Comparison of ENCODE assay signal across 9 cellular contexts in the genomic region with DNA sequence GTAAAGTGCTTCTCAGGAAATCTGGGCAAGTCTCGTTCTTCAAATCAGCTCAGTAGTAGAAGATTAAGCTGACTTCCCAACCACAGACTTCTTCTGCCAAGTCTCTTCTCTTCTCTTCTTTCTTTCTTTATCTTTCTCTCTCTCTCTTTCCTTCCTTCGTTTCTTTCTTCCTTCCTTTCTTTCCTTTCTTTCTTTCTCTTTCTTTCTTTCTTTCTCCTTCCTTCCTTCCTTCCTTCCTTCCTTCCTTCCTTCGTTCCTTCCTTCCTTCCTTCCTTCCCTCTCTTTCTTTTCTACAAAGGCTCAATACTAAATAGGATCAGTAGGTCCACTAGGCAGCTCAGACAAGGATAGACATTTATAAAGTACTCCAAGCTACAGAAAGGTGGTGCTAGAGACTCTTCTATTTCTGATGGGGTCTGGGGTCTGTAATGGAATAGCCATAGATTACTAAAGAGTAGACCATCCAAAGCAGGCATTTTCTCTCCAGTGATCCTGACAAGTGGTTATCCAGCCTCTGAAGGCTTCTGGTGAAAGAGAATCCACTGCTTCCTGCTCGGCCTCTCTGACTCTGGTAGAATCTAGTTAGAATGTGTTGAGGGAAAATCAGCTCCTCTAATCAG.
DNase-seq lines count a peak whose midpoint lies in the region; ATAC-seq, FAIRE-seq and TF ChIP-seq lines count a peak whose summit lies in the region.
"Had no signal": no experiment of that assay in that cellular context is flagged by ENCODE, and none has a peak within 500 bp of the region (broad histone marks: within the 10 kb centered on the region; RNA-seq: fewer than 3 reads in every experiment).

No MANE protein-coding gene starts in this region.

- CTCF ChIA-PET in Panc1 (lab: Charles Lee), result interaction anchor here (0.9 to 2.4 kb wide), 2 partner anchors 75 to 676 kb away, joined by 3 to 11 read pairs; no protein-coding TSS in a partner anchor

- H3K4me1 ChIP-seq in Panc1 (ENCODE audit: control insufficient read depth, insufficient read depth, low read length), result no peaks in the 10 kb centered on the region

- no peaks in the 10 kb centered on the region for H3K36me3 ChIP-seq in Panc1 (ENCODE audit: control insufficient read depth, insufficient read depth, low read length)

- no TSS peak for BruUV-seq in Panc1 (replicated peaks; lab: Mats Ljungman, UMichigan)

- no peak for FAIRE-seq in D721Med (lab: Jason Lieb, UNC)

- TF ChIP-seq CTCF in D721Med (IDR thresholded peaks at IDR 0.05; ENCODE audit: insufficient read depth, missing control alignments), result peak; percentile 20
- peak; percentile 66 for TF ChIP-seq CTCF in Panc1 (IDR thresholded peaks at IDR 0.05)

- in situ Hi-C loops in Panc1 (cut with HindIII; ENCODE audit: low pct_unique_long_range_greater_than_20kb, low sequenced_read_pairs), result no loop called here

- H3K4me3 ChIP-seq in Panc1 (ENCODE audit: low read depth in 2 of 2, low read length in 2 of 2), result no peak overlapping the region

- POLR2A ChIA-PET in Panc1 (lab: Charles Lee), result no interaction called here

- no peaks in the 10 kb centered on the region for H3K27me3 ChIP-seq in Panc1 (ENCODE audit: control insufficient read depth, insufficient read depth, low read length)

- peak; percentile 45 for ATAC-seq in HG02870 (IDR thresholded peaks at IDR 0.05; ENCODE audit: unreplicated experiment)
- peak; percentile 52; the same call in 1 of the 2 replicates for ATAC-seq in Panc1
- no peak for ATAC-seq in HG02970 (IDR thresholded peaks at IDR 0.05; ENCODE audit: low FRiP score, unreplicated experiment)

- DNase-seq in D721Med (ENCODE audit: insufficient read length, low spot score) (no peak), Panc1 (ENCODE audit: low read depth, low spot score) (no peak), iPS-NIHi11 (ENCODE audit: low spot score) (peak; percentile 47), hippocampal formation (lab: John Stamatoyannopoulos, UW) (no peak), anterior cingulate cortex (lab: John Stamatoyannopoulos, UW) (no peak), UCSD-AML1 (lab: John Stamatoyannopoulos, UW; ENCODE audit: unreplicated experiment) (no peak)
- DNase-seq: dermis blood vessel endothelial cell had no signal

- no peak overlapping the region for H3K27ac ChIP-seq in Panc1 (ENCODE audit: low read length)

- H3K9me3 ChIP-seq in Panc1 (ENCODE audit: control insufficient read depth, insufficient read depth, low read depth, low read length), result no peaks in the 10 kb centered on the region

- intact Hi-C loops in Panc1 (cut with micrococcal nuclease; ENCODE audit: unreplicated experiment), result loop anchor here (10.0 kb wide), 1 partner anchor 392 kb away; no protein-coding TSS in a partner anchor
